ENCODE assay signal across 8 cellular contexts in genomic region chr1:22861764-22862440, GRCh38.
DNase-seq lines count a peak whose midpoint lies in the region; ATAC-seq and TF ChIP-seq lines count a peak whose summit lies in the region.
"Had no signal": no experiment of that assay in that cellular context is flagged by ENCODE, and none has a peak within 500 bp of the region (broad histone marks: within the 10 kb centered on the region; RNA-seq: fewer than 3 reads in every experiment).

No MANE protein-coding gene starts in this region.

- no peak overlapping the region for H3K27ac Mint-ChIP-seq in immature natural killer cell
- H3K27ac Mint-ChIP-seq: T-helper 1 cell treated with Interleukin-12 subunit alpha and Interleukin-12 subunit beta and Interleukin-4 antibody, amounts not matched to agents 30 μg/mL and 1 μg/mL, for 36 hours had no signal

- no peaks in the 10 kb centered on the region for H3K79me2 ChIP-seq in DND-41 (ENCODE audit: insufficient read depth, low read length)

- H3K4me1 ChIP-seq in DND-41 (ENCODE audit: insufficient read depth, low read length): no peaks in the 10 kb centered on the region
- peaks cover 0 to 9% of the 10 kb centered on the region in 2 donors for H3K4me1 ChIP-seq in adrenal gland (replicated peaks in 1 of 2)
- peaks cover 0 to 5% of the 10 kb centered on the region in 2 donors for H3K4me1 ChIP-seq in thyroid gland

- H3K27ac ChIP-seq in DND-41 (ENCODE audit: low read length): no peak overlapping the region
- no peak overlapping the region for H3K27ac ChIP-seq in adrenal gland
- H3K27ac ChIP-seq in thyroid gland: no peak overlapping the region

- TF ChIP-seq POLR2A in adrenal gland (IDR thresholded peaks at IDR 0.05) (no peak), thyroid gland (IDR thresholded peaks at IDR 0.05) (no peak)

- H3K9ac ChIP-seq in DND-41 (ENCODE audit: low read depth, low read length): no peak overlapping the region

- no peak overlapping the region for H3K4me3 Mint-ChIP-seq in immature natural killer cell
- H3K4me3 Mint-ChIP-seq: T-helper 1 cell treated with Interleukin-12 subunit alpha and Interleukin-12 subunit beta and Interleukin-4 antibody, amounts not matched to agents 30 μg/mL and 1 μg/mL, for 36 hours had no signal

- no peak for DNase-seq in DND-41
- DNase-seq in HT-29 (ENCODE audit: low spot score): peak; percentile 56
- DNase-seq in adrenal gland: peak in 5 of 7 donors; percentile 29 to 71 (median 55)
- DNase-seq in iPS-NIHi7 (ENCODE audit: extremely low spot score): peak; percentile 82
- DNase-seq in thyroid gland: peak; percentile 44 to 47
- no peak for DNase-seq in immature natural killer cell

- H3K27me3 ChIP-seq in DND-41 (ENCODE audit: insufficient read depth, low read length, poor library complexity) (peaks cover 9% of the 10 kb centered on the region), adrenal gland (no peaks in the 10 kb centered on the region), thyroid gland (no peaks in the 10 kb centered on the region)

- 65 to 79% (median 76%) methylated on average over 4 of the region's 4 CpGs for WGBS in adrenal gland, 4 donors
- WGBS in thyroid gland, 2 donors: 64 to 68% methylated on average over 4 of the region's 4 CpGs

- no peaks in the 10 kb centered on the region for H3K9me3 Mint-ChIP-seq in immature natural killer cell
- H3K9me3 Mint-ChIP-seq: T-helper 1 cell treated with Interleukin-12 subunit alpha and Interleukin-12 subunit beta and Interleukin-4 antibody, amounts not matched to agents 30 μg/mL and 1 μg/mL, for 36 hours had no signal

- H3K4me3 ChIP-seq in DND-41 (ENCODE audit: low read depth in 1 of 2, low read length in 2 of 2): no peak overlapping the region
- no peak overlapping the region for H3K4me3 ChIP-seq in adrenal gland
- no peak overlapping the region for H3K4me3 ChIP-seq in thyroid gland (replicated peaks in 1 of 3)

- TF ChIP-seq CTCF in DND-41 (IDR thresholded peaks at IDR 0.05; ENCODE audit: borderline replicate concordance, extremely low read depth, low read length, poor library complexity, severe bottlenecking) (peak; percentile 62), adrenal gland (IDR thresholded peaks at IDR 0.05) (peak; percentile 54 to 79 (median 72)), thyroid gland (IDR thresholded peaks at IDR 0.05) (peak; percentile 62 to 89 (median 75))

- H4K20me1 ChIP-seq in DND-41 (ENCODE audit: insufficient read depth, low read length): 0 out of 2 replicates have a peak, but pooled peaks cover 4% of the 10 kb centered on the region

- peaks cover 0 to 4% of the 10 kb centered on the region in 2 donors for H3K4me1 Mint-ChIP-seq in immature natural killer cell

- H3K9me3 ChIP-seq in DND-41 (ENCODE audit: insufficient read depth, low read length, severe bottlenecking) (no peaks in the 10 kb centered on the region), adrenal gland (replicated peaks in 1 of 3) (no peaks in the 10 kb centered on the region), thyroid gland (no peaks in the 10 kb centered on the region)

- peaks cover 0 to 2% (median 1%) of the 10 kb centered on the region in 3 donors for H3K27me3 Mint-ChIP-seq in immature natural killer cell (ENCODE audit: low read depth in 3 of 3)

- no peaks in the 10 kb centered on the region for H3K36me3 Mint-ChIP-seq in immature natural killer cell

- no peaks in the 10 kb centered on the region for H3K36me3 ChIP-seq in DND-41 (ENCODE audit: insufficient read depth, low read length)
- H3K36me3 ChIP-seq in adrenal gland (replicated peaks in 1 of 2): no peaks in the 10 kb centered on the region
- H3K36me3 ChIP-seq in thyroid gland: no peaks in the 10 kb centered on the region

- no peak overlapping the region for H2AFZ ChIP-seq in DND-41 (ENCODE audit: low read depth, low read length)

- intact Hi-C loops in adrenal gland (cut with DNase I): no loop called here
- intact Hi-C loops in thyroid gland (cut with DNase I): loop anchor here (5.0 kb wide), 1 partner anchor 160 kb away; no protein-coding TSS in a partner anchor

- H3K4me2 ChIP-seq in DND-41 (ENCODE audit: insufficient read depth, low read length): no peak overlapping the region

- ATAC-seq in DND-41 (ENCODE audit: insufficient read depth, low read depth) (no peak), GM19452 (IDR thresholded peaks at IDR 0.05; ENCODE audit: unreplicated experiment) (no peak)

Comparison
In these comparisons a context has a peak if more than half of its experiments do, and no peak if none do; other contexts are left out.
1. DNase-seq: peak in HT-29 (single experiment), adrenal gland (5 of 7), iPS-NIHi7 (single experiment) and thyroid gland (2 of 2); none in DND-41 (single experiment) and immature natural killer cell (0 of 3).
2. Peak in every context shown above with its lines, with median percentiles within 50 percentile points of each other: CTCF ChIP-seq.